In the genomic region with DNA sequence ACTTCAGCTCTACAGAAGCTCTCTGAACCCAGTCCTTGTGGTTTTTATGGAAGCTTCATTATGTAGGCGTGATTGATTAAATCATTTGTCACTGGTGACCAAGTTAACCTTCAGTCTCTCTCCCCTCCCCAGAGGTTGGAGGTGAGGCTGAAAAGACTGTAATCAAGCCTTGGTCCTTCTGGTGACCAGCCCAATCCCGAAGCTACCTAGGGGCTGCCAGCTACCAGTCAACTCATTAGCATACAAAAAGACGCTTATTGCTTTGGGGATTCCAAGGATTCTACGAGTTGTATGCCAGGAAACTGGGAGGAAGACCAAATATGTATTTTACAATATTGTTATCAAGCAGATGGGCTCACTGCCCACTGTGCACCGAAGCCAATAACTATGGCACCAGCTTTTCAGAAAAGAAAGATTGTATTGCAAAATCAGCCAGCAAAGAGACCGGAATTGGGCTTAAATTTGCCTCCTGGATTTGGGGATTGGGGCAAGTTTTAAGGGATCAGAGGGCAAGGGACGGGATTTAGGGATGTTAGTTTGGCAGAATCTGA, we compare ENCODE assay signal across 1 cellular context.
A peak's percentile ranks its signal among the peaks of the same experiment; 100 is the strongest.
TF ChIP-seq lines count a peak whose summit lies in the region.

No MANE protein-coding gene starts in this region.

TF ChIP-seq in H1, 55 proteins besides CTCF, POLR2A, EP300 and RAD21:
- TF ChIP-seq KDM1A (IDR thresholded peaks at IDR 0.05; ENCODE audit: borderline replicate concordance, low read length) (0 out of 2 replicates have a peak, but pooled peaks have one; percentile 19), CBX5 (IDR thresholded peaks at IDR 0.05; ENCODE audit: low read depth, low read length) (no peak), BCL11A (IDR thresholded peaks at IDR 0.05; ENCODE audit: low read depth in 2 of 2, low read length in 2 of 2) (no peak), JUN (IDR thresholded peaks at IDR 0.05; ENCODE audit: low read depth, low read length) (no peak), SRF (IDR thresholded peaks at IDR 0.05; ENCODE audit: low read depth, low read length) (peak; percentile 79; the same call in 1 of the 2 replicates), YY1 (IDR thresholded peaks at IDR 0.05; ENCODE audit: low read depth, low read length) (no peak), KDM5A (IDR thresholded peaks at IDR 0.05; ENCODE audit: low read length) (no peak), TEAD4 (IDR thresholded peaks at IDR 0.05; ENCODE audit: low read depth, low read length) (0 out of 2 replicates have a peak, but pooled peaks have one; percentile 24)
